ENCODE assay signal across 8 cellular contexts in the genomic region with DNA sequence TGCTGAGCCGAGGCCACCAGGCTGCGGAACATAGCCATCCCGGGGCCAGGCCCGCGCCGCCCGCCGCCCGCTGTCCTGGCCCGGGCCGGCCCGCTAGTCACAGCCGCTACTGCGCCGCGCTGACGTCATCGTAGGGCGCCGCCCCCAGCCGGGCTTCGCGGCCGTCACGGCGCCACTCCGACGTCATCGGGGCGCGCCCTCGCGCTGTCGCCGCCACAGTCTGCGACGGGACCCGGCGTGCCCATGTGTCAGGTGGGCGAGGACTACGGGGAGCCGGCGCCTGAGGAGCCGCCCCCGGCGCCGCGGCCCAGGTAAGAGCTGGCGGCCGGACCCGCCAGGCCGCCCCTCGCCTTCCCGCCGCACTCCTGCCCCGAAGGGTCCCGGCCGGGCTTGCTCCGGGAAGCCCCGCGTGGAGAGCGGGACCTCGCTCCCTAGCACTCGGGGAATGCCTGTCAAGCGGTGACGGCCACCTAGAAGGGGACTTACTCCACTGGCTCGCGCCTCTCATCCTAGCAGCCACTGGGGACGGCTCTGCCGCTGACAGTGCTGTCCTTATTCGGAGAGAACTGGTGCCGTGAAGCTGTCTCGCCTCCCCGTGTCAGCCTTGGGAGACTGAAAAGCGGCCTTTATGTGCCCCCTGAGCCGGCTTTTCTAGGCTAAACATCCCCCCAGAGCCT. TPM values are rescaled to one million over a fixed set of nuclear protein-coding genes. Genes with fewer than 3 reads are reported as not detected.
DNase-seq lines count a peak whose midpoint lies in the region; ATAC-seq and TF ChIP-seq lines count a peak whose summit lies in the region.

Gene CTU2 (plus strand): TSS at position 216 of the 677 bp plus-strand sequence. CDS start 28 bp downstream, at position 244.
A gene with protein sequence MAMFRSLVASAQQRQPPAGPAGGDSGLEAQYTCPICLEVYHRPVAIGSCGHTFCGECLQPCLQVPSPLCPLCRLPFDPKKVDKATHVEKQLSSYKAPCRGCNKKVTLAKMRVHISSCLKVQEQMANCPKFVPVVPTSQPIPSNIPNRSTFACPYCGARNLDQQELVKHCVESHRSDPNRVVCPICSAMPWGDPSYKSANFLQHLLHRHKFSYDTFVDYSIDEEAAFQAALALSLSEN (minus strand): TSS at position 121 of the 677 bp plus-strand sequence. CDS start 83 bp downstream, at position 38.

- H3K9me3 ChIP-seq in T-helper 17 cell (ENCODE audit: control insufficient read depth, low read length, poor library complexity, severe bottlenecking) (no peaks in the 10 kb centered on the region), left ventricle myocardium inferior (replicated peaks) (no peaks in the 10 kb centered on the region), prostate gland (no peaks in the 10 kb centered on the region)

- under 1% methylated on average over 47 of the region's 76 CpGs for WGBS in prostate gland
- WGBS in urinary bladder: under 1% methylated on average over 76 of the region's 76 CpGs

- H3K27me3 Mint-ChIP-seq in T-helper 17 cell: no peaks in the 10 kb centered on the region

- H3K27me3 ChIP-seq in left ventricle myocardium inferior (ENCODE audit: low read depth): no peaks in the 10 kb centered on the region
- H3K27me3 ChIP-seq in prostate gland (replicated peaks; ENCODE audit: insufficient read depth): no peaks in the 10 kb centered on the region

- DNase-seq in HEK293T (ENCODE audit: extremely low spot score) (peak; percentile 99), NB4 (ENCODE audit: low read depth) (peak; percentile 92), T-helper 17 cell (peak; percentile 87 to 94 (median 91)), amniotic stem cell (lab: John Stamatoyannopoulos, UW) (peak; percentile 77), left ventricle myocardium inferior (peak; percentile 93), prostate gland (ENCODE audit: low spot score) (peak; percentile 86)

- peaks cover 45% of the 10 kb centered on the region for H3K4me1 Mint-ChIP-seq in T-helper 17 cell

- POLR2A ChIA-PET in HEK293T (lab: Yijun Ruan, JAX): interaction anchor here (0.8 to 1.1 kb wide), 4 partner anchors 9 to 100 kb away, joined by 3 to 7 read pairs (median 4); no protein-coding TSS in a partner anchor

- TF ChIP-seq POLR2A in NB4 (IDR thresholded peaks at IDR 0.05; ENCODE audit: extremely low read depth, insufficient read length) (peak; percentile 34), prostate gland (IDR thresholded peaks at IDR 0.05) (peak; percentile 69)

- peaks cover 3% of the 10 kb centered on the region for H3K36me3 Mint-ChIP-seq in T-helper 17 cell (ENCODE audit: low read depth)

- peaks cover 62% of the 10 kb centered on the region for H3K4me1 ChIP-seq in left ventricle myocardium inferior
- peaks cover 2% of the 10 kb centered on the region for H3K4me1 ChIP-seq in prostate gland (replicated peaks)
- H3K4me1 ChIP-seq in urinary bladder (ENCODE audit: insufficient read depth): no peaks in the 10 kb centered on the region

- TF ChIP-seq CTCF in NB4 (IDR thresholded peaks at IDR 0.05; ENCODE audit: low read depth, low read length) (no peak), left ventricle myocardium inferior (IDR thresholded peaks at IDR 0.05; ENCODE audit: borderline replicate concordance) (no peak), prostate gland (IDR thresholded peaks at IDR 0.05) (peak in 2 of 4 experiments; percentile 24 to 39)

- peak within 1 kb of the TSS; percentile 94 for H3K4me3 ChIP-seq in GM08714 (ENCODE audit: low read length)
- H3K4me3 ChIP-seq in NB4 (ENCODE audit: low read depth, low read length): peak within 1 kb of the TSS; percentile 95
- peak within 1 kb of the TSS; percentile 99 for H3K4me3 ChIP-seq in left ventricle myocardium inferior
- H3K4me3 ChIP-seq in prostate gland: peak within 1 kb of the TSS; percentile 84 to 88
- peak within 1 kb of the TSS; percentile 92 for H3K4me3 ChIP-seq in urinary bladder (ENCODE audit: low read depth, low read length)

- H3K27ac Mint-ChIP-seq in T-helper 17 cell: peak within 1 kb of the TSS; percentile 98

- peak within 1 kb of the TSS; percentile 97 for H3K4me3 Mint-ChIP-seq in T-helper 17 cell

- peak; percentile 73 for ATAC-seq in T-helper 17 cell

- CTCF ChIA-PET in HEK293T (lab: Yijun Ruan, JAX): interaction anchor here (1.3 kb wide), 1 partner anchor 31 kb away, joined by 3 read pairs; no protein-coding TSS in a partner anchor

- intact Hi-C loops in left ventricle myocardium inferior (cut with micrococcal nuclease) (no loop called here), prostate gland (cut with DNase I) (no loop called here)

- H3K36me3 ChIP-seq in left ventricle myocardium inferior (no peaks in the 10 kb centered on the region), prostate gland (no peaks in the 10 kb centered on the region), urinary bladder (ENCODE audit: insufficient read depth) (no peaks in the 10 kb centered on the region)

- H3K27ac ChIP-seq in left ventricle myocardium inferior (replicated peaks) (peak within 1 kb of the TSS; percentile 93), prostate gland (peak within 1 kb of the TSS; percentile 71 to 77), urinary bladder (ENCODE audit: low read depth) (peak within 1 kb of the TSS; percentile 76)

TF ChIP-seq in HEK293T, 16 proteins besides CTCF, POLR2A, EP300 and RAD21:
- TF ChIP-seq LEF1 (IDR thresholded peaks at IDR 0.05; ENCODE audit: borderline replicate concordance): peak; percentile 64; the same call in 1 of the 2 replicates
- TF ChIP-seq FOXA1 (IDR thresholded peaks at IDR 0.05): no peak
- TF ChIP-seq ZNF384 (IDR thresholded peaks at IDR 0.05): no peak

RNA-seq across cellular contexts. Expression of gene CTU2, which starts in this region (rescaled TPM):
- total RNA-seq in T-helper 17 cell: 10 to 100 TPM; 22.4 to 33.6 TPM
- 13.1 TPM for total RNA-seq in left ventricle myocardium inferior
- total RNA-seq in prostate gland: 10 to 100 TPM; 15.0 to 19.1 TPM
- 6.8 TPM for total RNA-seq in urinary bladder
- 15.4 TPM for polyA plus RNA-seq in urinary bladder

RNA-seq across cellular contexts. Expression of the second gene that starts in this region (rescaled TPM):
- total RNA-seq in T-helper 17 cell (100 to 1,000 TPM; 235 to 398 TPM), left ventricle myocardium inferior (14.2 TPM), prostate gland (10 to 100 TPM; 11.6 to 30.3 TPM), urinary bladder (10.0 TPM)
- 19.6 TPM for polyA plus RNA-seq in urinary bladder

Comparison
In these comparisons a context has a peak if more than half of its experiments do, and no peak if none do; other contexts are left out.
1. Peak in every context shown above with its lines: DNase-seq, ATAC-seq, H3K4me3 ChIP-seq and H3K27ac ChIP-seq.
2. RNA of the second gene that starts in this region (total RNA-seq): 235 to 398 TPM in T-helper 17 cell; 11.6 to 30.3 TPM in prostate gland, 14.2 TPM in left ventricle myocardium inferior (single experiment) and 10.0 TPM in urinary bladder (single experiment); every median in the first group is over 4 times any median in the second.